25 cellular contexts compared by ENCODE assay signal in genomic region chr1:12358499-12358898, GRCh38.
"Had no signal": no experiment of that assay in that cellular context is flagged by ENCODE, and none has a peak within 500 bp of the region (broad histone marks: within the 10 kb centered on the region; RNA-seq: fewer than 3 reads in every experiment).

No MANE protein-coding gene starts in this region.

- H3K4me1 ChIP-seq: Peyer's patch, SJSA1 had no signal

- H3K27me3 Mint-ChIP-seq: activated naive CD4-positive, alpha-beta T cell treated with anti-CD3 and anti-CD28 coated beads, Interleukin-2, amount 50 U/mL, for 24 hours; brain; IgD-negative memory B cell had no signal

- H3K27me3 ChIP-seq: Peyer's patch, SJSA1 had no signal

- H3K4me3 Mint-ChIP-seq: activated CD8-positive, alpha-beta T cell treated with anti-CD3 and anti-CD28 coated beads, Interleukin-2, amount 10 ng/mL, durations not matched to agents 7 days and 5 days; activated naive CD4-positive, alpha-beta T cell treated with anti-CD3 and anti-CD28 coated beads, Interleukin-2, amount 50 U/mL, for 24 hours; brain; IgD-negative memory B cell; WTC11 had no signal

- H3K9me3 ChIP-seq: Peyer's patch, SJSA1 had no signal

- H3K27ac ChIP-seq: Peyer's patch, RWPE1, SJSA1 had no signal

- H3K27ac Mint-ChIP-seq: activated CD8-positive, alpha-beta T cell treated with anti-CD3 and anti-CD28 coated beads, Interleukin-2, amount 10 ng/mL, durations not matched to agents 7 days and 5 days; activated naive CD4-positive, alpha-beta T cell treated with anti-CD3 and anti-CD28 coated beads, Interleukin-2, amount 50 U/mL, for 24 hours; brain; WTC11 had no signal

- H3K9me3 Mint-ChIP-seq: activated naive CD4-positive, alpha-beta T cell treated with anti-CD3 and anti-CD28 coated beads, Interleukin-2, amount 50 U/mL, for 24 hours; brain; IgD-negative memory B cell; WTC11 had no signal

- H3K4me1 Mint-ChIP-seq: activated naive CD4-positive, alpha-beta T cell treated with anti-CD3 and anti-CD28 coated beads, Interleukin-2, amount 50 U/mL, for 24 hours; IgD-negative memory B cell had no signal

- H3K4me3 ChIP-seq: Peyer's patch, SJSA1 had no signal

- ATAC-seq: activated CD8-positive, alpha-beta T cell treated with anti-CD3 and anti-CD28 coated beads, Interleukin-2, amount 10 ng/mL, durations not matched to agents 7 days and 5 days; SK-N-SH treated with all-trans-retinoic acid at 6 μM for 48 hours had no signal

- DNase-seq: activated CD4-positive, alpha-beta T cell treated with anti-CD3 and anti-CD28 coated beads for 48 hours; activated CD4-positive, alpha-beta T cell treated with anti-CD3 and anti-CD28 coated beads, Interleukin-2, amount 50 U/mL, for 4 hours; activated CD4-positive, CD25-positive, alpha-beta regulatory T cell treated with anti-CD3 and anti-CD28 coated beads, Interleukin-2, amount 50 U/mL, for 72 hours; activated CD8-positive, alpha-beta memory T cell treated with anti-CD3 and anti-CD28 coated beads, Interleukin-2, amount 50 U/mL, for 48 hours; activated CD8-positive, alpha-beta T cell treated with anti-CD3 and anti-CD28 coated beads, Interleukin-2, amount 10 ng/mL, durations not matched to agents 7 days and 5 days; activated effector memory CD4-positive, alpha-beta T cell treated with Interleukin-2 at 50 U/mL for 16 hours; activated naive CD4-positive, alpha-beta T cell; activated T-cell treated with anti-CD3 and anti-CD28 coated beads, Interleukin-2, amount 50 U/mL, for 1 hour; aorta; KG1; NCI-H1092; NCI-H1417; NCI-H1930; NCI-H2107; NCI-H2171 treated with DMSO at 0.1 percent for 48 hours; Peyer's patch; Right ventricle myocardium superior; SW 1271 had no signal
